In genomic region chr2:145760781-145761649, GRCh38 we compare ENCODE assay signal across 1 cellular context.
TF ChIP-seq lines count a peak whose summit lies in the region.

No MANE protein-coding gene starts in this region.

TF ChIP-seq in HepG2, 621 proteins besides CTCF, POLR2A, EP300 and RAD21 (continued from another document and continues in another):
- TF ChIP-seq, protein P1, sequence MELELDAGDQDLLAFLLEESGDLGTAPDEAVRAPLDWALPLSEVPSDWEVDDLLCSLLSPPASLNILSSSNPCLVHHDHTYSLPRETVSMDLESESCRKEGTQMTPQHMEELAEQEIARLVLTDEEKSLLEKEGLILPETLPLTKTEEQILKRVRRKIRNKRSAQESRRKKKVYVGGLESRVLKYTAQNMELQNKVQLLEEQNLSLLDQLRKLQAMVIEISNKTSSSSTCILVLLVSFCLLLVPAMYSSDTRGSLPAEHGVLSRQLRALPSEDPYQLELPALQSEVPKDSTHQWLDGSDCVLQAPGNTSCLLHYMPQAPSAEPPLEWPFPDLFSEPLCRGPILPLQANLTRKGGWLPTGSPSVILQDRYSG (CRISPR knock-in tag; IDR thresholded peaks at IDR 0.05), result 0 out of 2 replicates have a peak, but pooled peaks have one; percentile 60
- TF ChIP-seq GRHL1 (CRISPR knock-in tag; conservative IDR thresholded peaks at IDR 0.05) (no peak), ZNF44 (CRISPR knock-in tag; IDR thresholded peaks at IDR 0.05) (peak; percentile 74; the same call in 1 of the 2 replicates), ZNF609 (CRISPR knock-in tag; IDR thresholded peaks at IDR 0.05; ENCODE audit: borderline replicate concordance) (peak; percentile 92), ZNF235 (CRISPR knock-in tag; IDR thresholded peaks at IDR 0.05; ENCODE audit: borderline replicate concordance) (no peak), SRSF1 (optimal IDR thresholded peaks at IDR 0.05; ENCODE audit: low read depth, low read length) (no peak), CHD4 (IDR thresholded peaks at IDR 0.05; ENCODE audit: borderline replicate concordance, low read length) (peak; percentile 98), ONECUT2 (CRISPR knock-in tag; IDR thresholded peaks at IDR 0.05) (0 out of 2 replicates have a peak, but pooled peaks have one; percentile 11), FOSL1 (CRISPR knock-in tag; IDR thresholded peaks at IDR 0.05; ENCODE audit: borderline replicate concordance) (peak; percentile 78; the same call in 1 of the 2 replicates), ELF1 (CRISPR knock-in tag; IDR thresholded peaks at IDR 0.05) (peak; percentile 12), ZNF768 (CRISPR knock-in tag; IDR thresholded peaks at IDR 0.05) (no peak), FOXA3 (CRISPR knock-in tag; IDR thresholded peaks at IDR 0.05) (peak; percentile 97), ZBTB7A (CRISPR knock-in tag; IDR thresholded peaks at IDR 0.05) (no peak), ZNF816 (CRISPR knock-in tag; IDR thresholded peaks at IDR 0.05; ENCODE audit: borderline replicate concordance) (0 out of 2 replicates have a peak, but pooled peaks have one; percentile 45), ZNF879 (CRISPR knock-in tag; IDR thresholded peaks at IDR 0.05) (no peak), EHMT2 (IDR thresholded peaks at IDR 0.05; ENCODE audit: borderline replicate concordance, low read depth, low read length) (peak; percentile 97), ZMYM2 (CRISPR knock-in tag; IDR thresholded peaks at IDR 0.05) (peak; percentile 54; the same call in 1 of the 2 replicates), DNMT1 (CRISPR knock-in tag; IDR thresholded peaks at IDR 0.05) (no peak), KDM1A (CRISPR knock-in tag; IDR thresholded peaks at IDR 0.05) (0 out of 2 replicates have a peak, but pooled peaks have one; percentile 85), POGZ (CRISPR knock-in tag; IDR thresholded peaks at IDR 0.05) (peak; percentile 66), MAFF (IDR thresholded peaks at IDR 0.05; ENCODE audit: low read depth, low read length) (0 out of 2 replicates have a peak, but pooled peaks have one; percentile 18), ZMAT3 (CRISPR knock-in tag; conservative IDR thresholded peaks at IDR 0.05) (peak; percentile 54; the same call in 1 of the 2 replicates), SOX5 (CRISPR knock-in tag; IDR thresholded peaks at IDR 0.05; ENCODE audit: borderline replicate concordance) (peak; percentile 99), ISL2 (CRISPR knock-in tag; IDR thresholded peaks at IDR 0.05) (peak; percentile 99), ZNF775 (CRISPR knock-in tag; IDR thresholded peaks at IDR 0.05; ENCODE audit: borderline replicate concordance) (no peak; the same call in 1 of the 2 replicates), ARID3A (IDR thresholded peaks at IDR 0.05; ENCODE audit: low read depth, low read length) (peak; percentile 94), IRF2 (CRISPR knock-in tag; IDR thresholded peaks at IDR 0.05) (peak; percentile 87), ZNF552 (CRISPR knock-in tag; IDR thresholded peaks at IDR 0.05; ENCODE audit: borderline replicate concordance) (no peak), GATAD2A (CRISPR knock-in tag; IDR thresholded peaks at IDR 0.05) (peak; percentile 96), MED1 (CRISPR knock-in tag; IDR thresholded peaks at IDR 0.05) (peak; percentile 89), ATF6 (CRISPR knock-in tag; conservative IDR thresholded peaks at IDR 0.05) (no peak), ARID2 (CRISPR knock-in tag; IDR thresholded peaks at IDR 0.05; ENCODE audit: borderline replicate concordance) (peak; percentile 74; the same call in 1 of the 2 replicates)
- TF ChIP-seq, protein P2, sequence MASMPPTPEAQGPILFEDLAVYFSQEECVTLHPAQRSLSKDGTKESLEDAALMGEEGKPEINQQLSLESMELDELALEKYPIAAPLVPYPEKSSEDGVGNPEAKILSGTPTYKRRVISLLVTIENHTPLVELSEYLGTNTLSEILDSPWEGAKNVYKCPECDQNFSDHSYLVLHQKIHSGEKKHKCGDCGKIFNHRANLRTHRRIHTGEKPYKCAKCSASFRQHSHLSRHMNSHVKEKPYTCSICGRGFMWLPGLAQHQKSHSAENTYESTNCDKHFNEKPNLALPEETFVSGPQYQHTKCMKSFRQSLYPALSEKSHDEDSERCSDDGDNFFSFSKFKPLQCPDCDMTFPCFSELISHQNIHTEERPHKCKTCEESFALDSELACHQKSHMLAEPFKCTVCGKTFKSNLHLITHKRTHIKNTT (CRISPR knock-in tag; IDR thresholded peaks at IDR 0.05), result no peak
- TF ChIP-seq, protein P3, sequence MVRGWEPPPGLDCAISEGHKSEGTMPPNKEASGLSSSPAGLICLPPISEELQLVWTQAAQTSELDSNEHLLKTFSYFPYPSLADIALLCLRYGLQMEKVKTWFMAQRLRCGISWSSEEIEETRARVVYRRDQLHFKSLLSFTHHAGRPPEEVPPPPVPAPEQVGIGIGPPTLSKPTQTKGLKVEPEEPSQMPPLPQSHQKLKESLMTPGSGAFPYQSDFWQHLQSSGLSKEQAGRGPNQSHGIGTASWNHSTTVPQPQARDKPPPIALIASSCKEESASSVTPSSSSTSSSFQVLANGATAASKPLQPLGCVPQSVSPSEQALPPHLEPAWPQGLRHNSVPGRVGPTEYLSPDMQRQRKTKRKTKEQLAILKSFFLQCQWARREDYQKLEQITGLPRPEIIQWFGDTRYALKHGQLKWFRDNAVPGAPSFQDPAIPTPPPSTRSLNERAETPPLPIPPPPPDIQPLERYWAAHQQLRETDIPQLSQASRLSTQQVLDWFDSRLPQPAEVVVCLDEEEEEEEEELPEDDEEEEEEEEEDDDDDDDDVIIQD (CRISPR knock-in tag; IDR thresholded peaks at IDR 0.05; ENCODE audit: low read depth), result peak; percentile 95
- TF ChIP-seq, protein P4, sequence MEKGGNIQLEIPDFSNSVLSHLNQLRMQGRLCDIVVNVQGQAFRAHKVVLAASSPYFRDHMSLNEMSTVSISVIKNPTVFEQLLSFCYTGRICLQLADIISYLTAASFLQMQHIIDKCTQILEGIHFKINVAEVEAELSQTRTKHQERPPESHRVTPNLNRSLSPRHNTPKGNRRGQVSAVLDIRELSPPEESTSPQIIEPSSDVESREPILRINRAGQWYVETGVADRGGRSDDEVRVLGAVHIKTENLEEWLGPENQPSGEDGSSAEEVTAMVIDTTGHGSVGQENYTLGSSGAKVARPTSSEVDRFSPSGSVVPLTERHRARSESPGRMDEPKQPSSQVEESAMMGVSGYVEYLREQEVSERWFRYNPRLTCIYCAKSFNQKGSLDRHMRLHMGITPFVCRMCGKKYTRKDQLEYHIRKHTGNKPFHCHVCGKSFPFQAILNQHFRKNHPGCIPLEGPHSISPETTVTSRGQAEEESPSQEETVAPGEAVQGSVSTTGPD (CRISPR knock-in tag; IDR thresholded peaks at IDR 0.05), result peak; percentile 84
- TF ChIP-seq, protein P5, sequence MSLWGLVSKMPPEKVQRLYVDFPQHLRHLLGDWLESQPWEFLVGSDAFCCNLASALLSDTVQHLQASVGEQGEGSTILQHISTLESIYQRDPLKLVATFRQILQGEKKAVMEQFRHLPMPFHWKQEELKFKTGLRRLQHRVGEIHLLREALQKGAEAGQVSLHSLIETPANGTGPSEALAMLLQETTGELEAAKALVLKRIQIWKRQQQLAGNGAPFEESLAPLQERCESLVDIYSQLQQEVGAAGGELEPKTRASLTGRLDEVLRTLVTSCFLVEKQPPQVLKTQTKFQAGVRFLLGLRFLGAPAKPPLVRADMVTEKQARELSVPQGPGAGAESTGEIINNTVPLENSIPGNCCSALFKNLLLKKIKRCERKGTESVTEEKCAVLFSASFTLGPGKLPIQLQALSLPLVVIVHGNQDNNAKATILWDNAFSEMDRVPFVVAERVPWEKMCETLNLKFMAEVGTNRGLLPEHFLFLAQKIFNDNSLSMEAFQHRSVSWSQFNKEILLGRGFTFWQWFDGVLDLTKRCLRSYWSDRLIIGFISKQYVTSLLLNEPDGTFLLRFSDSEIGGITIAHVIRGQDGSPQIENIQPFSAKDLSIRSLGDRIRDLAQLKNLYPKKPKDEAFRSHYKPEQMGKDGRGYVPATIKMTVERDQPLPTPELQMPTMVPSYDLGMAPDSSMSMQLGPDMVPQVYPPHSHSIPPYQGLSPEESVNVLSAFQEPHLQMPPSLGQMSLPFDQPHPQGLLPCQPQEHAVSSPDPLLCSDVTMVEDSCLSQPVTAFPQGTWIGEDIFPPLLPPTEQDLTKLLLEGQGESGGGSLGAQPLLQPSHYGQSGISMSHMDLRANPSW (CRISPR knock-in tag; IDR thresholded peaks at IDR 0.05; ENCODE audit: borderline replicate concordance), result peak; percentile 90; the same call in 1 of the 2 replicates
- TF ChIP-seq, protein P6, sequence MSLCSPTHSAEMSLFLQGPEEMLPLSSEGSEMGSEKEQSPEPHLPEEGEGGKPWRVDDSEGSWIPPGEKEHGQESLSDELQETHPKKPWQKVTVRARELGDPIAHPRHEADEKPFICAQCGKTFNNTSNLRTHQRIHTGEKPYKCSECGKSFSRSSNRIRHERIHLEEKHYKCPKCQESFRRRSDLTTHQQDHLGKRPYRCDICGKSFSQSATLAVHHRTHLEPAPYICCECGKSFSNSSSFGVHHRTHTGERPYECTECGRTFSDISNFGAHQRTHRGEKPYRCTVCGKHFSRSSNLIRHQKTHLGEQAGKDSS (CRISPR knock-in tag; IDR thresholded peaks at IDR 0.05; ENCODE audit: borderline replicate concordance, low read depth), result no peak
- TF ChIP-seq, protein P7, sequence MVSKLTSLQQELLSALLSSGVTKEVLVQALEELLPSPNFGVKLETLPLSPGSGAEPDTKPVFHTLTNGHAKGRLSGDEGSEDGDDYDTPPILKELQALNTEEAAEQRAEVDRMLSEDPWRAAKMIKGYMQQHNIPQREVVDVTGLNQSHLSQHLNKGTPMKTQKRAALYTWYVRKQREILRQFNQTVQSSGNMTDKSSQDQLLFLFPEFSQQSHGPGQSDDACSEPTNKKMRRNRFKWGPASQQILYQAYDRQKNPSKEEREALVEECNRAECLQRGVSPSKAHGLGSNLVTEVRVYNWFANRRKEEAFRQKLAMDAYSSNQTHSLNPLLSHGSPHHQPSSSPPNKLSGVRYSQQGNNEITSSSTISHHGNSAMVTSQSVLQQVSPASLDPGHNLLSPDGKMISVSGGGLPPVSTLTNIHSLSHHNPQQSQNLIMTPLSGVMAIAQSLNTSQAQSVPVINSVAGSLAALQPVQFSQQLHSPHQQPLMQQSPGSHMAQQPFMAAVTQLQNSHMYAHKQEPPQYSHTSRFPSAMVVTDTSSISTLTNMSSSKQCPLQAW (CRISPR knock-in tag; IDR thresholded peaks at IDR 0.05), result peak; percentile 72
